Comparison of ENCODE assay signal across 1 cellular context in genomic region chr6:35328108-35328723, GRCh38.
TF ChIP-seq lines count a peak whose summit lies in the region.

No MANE protein-coding gene starts in this region.

TF ChIP-seq in H1, 55 proteins besides CTCF, POLR2A, EP300 and RAD21:
- no peak for TF ChIP-seq FOSL1 (IDR thresholded peaks at IDR 0.05; ENCODE audit: insufficient read depth, low read depth, low read length)
- TF ChIP-seq, protein P1, sequence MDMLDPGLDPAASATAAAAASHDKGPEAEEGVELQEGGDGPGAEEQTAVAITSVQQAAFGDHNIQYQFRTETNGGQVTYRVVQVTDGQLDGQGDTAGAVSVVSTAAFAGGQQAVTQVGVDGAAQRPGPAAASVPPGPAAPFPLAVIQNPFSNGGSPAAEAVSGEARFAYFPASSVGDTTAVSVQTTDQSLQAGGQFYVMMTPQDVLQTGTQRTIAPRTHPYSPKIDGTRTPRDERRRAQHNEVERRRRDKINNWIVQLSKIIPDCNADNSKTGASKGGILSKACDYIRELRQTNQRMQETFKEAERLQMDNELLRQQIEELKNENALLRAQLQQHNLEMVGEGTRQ (IDR thresholded peaks at IDR 0.05; ENCODE audit: low read length): peak; percentile 56; the same call in 1 of the 2 replicates
TF ChIP-seq in H1: peak in this region for 1.
